6 cellular contexts compared by ENCODE assay signal in the genomic region with DNA sequence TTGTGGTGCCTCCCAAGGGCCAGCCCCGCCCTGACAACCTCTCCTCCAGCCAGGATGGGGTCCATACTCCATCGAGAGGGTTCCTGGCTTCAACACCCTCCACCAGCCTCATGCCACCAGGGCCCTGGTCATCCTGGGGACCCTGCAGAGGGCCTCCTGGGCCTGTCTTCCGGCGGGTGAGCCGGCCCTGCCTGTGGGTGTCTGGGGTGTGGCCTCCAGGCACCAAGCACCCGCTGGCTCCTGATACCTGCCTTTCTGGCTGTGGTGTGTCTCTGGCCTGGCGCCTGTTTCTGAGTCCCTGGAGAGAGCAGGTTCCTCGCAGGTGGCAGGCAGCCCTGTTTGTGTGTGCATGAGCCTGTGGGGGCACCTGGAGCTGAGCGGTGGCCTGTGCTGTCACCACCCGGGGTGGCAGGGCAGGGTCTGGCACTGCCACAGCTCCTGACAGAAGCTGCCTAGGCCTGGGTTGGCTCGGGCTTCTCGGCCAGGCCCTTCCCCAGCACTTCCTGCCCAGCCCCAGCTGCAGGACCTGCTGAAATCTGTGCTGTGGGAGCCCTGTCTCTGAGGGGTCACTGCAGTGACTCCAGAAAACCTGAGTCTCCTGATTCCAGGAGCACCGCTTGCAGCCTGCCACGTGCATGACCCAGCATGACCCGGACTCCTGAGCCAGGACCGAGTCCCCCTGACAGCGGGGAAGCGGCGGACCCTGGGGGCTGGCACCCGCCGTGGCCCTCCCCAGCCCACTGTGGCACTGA. TPM values are rescaled to one million over a fixed set of nuclear protein-coding genes. Genes with fewer than 3 reads are reported as not detected.
DNase-seq lines count a peak whose midpoint lies in the region; TF ChIP-seq lines count a peak whose summit lies in the region.

No MANE protein-coding gene starts in this region.

- H3K9me3 ChIP-seq in effector memory CD4-positive, alpha-beta T cell (ENCODE audit: control insufficient read depth, low read length), result no peaks in the 10 kb centered on the region
- H3K9me3 ChIP-seq in transverse colon, result no peaks in the 10 kb centered on the region

- peaks cover 54% of the 10 kb centered on the region for H3K4me1 ChIP-seq in effector memory CD4-positive, alpha-beta T cell (ENCODE audit: control insufficient read depth, insufficient read depth, low read length, poor library complexity, severe bottlenecking)
- peaks cover 35 to 50% (median 43%) of the 10 kb centered on the region in 4 donors for H3K4me1 ChIP-seq in transverse colon

- no peak for TF ChIP-seq CTCF in transverse colon (IDR thresholded peaks at IDR 0.05)

- peak overlapping the region; percentile 81 for H3K27ac ChIP-seq in effector memory CD4-positive, alpha-beta T cell (ENCODE audit: insufficient read depth, low read length, poor library complexity, severe bottlenecking)
- H3K27ac ChIP-seq in transverse colon, result peak overlapping the region; percentile 50 to 64 (median 61)

- peak; percentile 35 for DNase-seq in activated naive CD4-positive, alpha-beta T cell treated with Interleukin-2 at 50 U/mL for 16 hours
- DNase-seq in activated naive CD4-positive, alpha-beta T cell treated with anti-CD3 and anti-CD28 coated beads, Interleukin-2, amount 50 U/mL, for 16 hours, result no peak
- DNase-seq in effector memory CD4-positive, alpha-beta T cell, result no peak
- peak; percentile 67 for DNase-seq in transverse colon
- no peak for DNase-seq in NCI-H748 treated with DMSO at 0.1 percent for 48 hours (lab: John Stamatoyannopoulos, UW)
- DNase-seq in hepatic stellate cell (ENCODE audit: low spot score), result no peak

- intact Hi-C loops in transverse colon (cut with DNase I; ENCODE audit: low total_unique reads), result no loop called here

- in situ Hi-C loops in transverse colon (cut with MboI; ENCODE audit: low pct_ligation_motif_present in 1 of 4, low pct_unique_long_range_greater_than_20kb in 1 of 4, low sequenced_read_pairs in 3 of 4), result no loop called here

- TF ChIP-seq POLR2A in transverse colon (IDR thresholded peaks at IDR 0.05), result no peak

- TF ChIP-seq EP300 in transverse colon (IDR thresholded peaks at IDR 0.05; ENCODE audit: low read depth), result no peak

- H3K36me3 ChIP-seq in effector memory CD4-positive, alpha-beta T cell (ENCODE audit: control insufficient read depth, insufficient read depth, low read length), result peaks cover 8% of the 10 kb centered on the region
- no peaks in the 10 kb centered on the region for H3K36me3 ChIP-seq in transverse colon

- H3K27me3 ChIP-seq in effector memory CD4-positive, alpha-beta T cell (replicated peaks; ENCODE audit: control insufficient read depth, insufficient read depth, low read length, poor library complexity, severe bottlenecking), result no peaks in the 10 kb centered on the region
- no peaks in the 10 kb centered on the region for H3K27me3 ChIP-seq in transverse colon

- H3K4me3 ChIP-seq in effector memory CD4-positive, alpha-beta T cell (ENCODE audit: insufficient read depth, low read depth, low read length, poor library complexity, severe bottlenecking), result no peak overlapping the region
- no peak overlapping the region for H3K4me3 ChIP-seq in transverse colon

- WGBS in transverse colon (ENCODE audit: low coverage in 1 of 2), 2 donors, result 52% methylated on average over 19 of the region's 21 CpGs; no CpG with 5 or more reads in 1 of the 2 donors

RNA-seq across cellular contexts. Expression of gene ADAM8, which starts 18.4 kb away (rescaled TPM):
- 10 to 100 TPM in 2 of 4 donors, 1 to 10 TPM in 2; 2.3 to 21.3 (median 13.7) TPM for total RNA-seq in transverse colon

RNA-seq across cellular contexts. Expression of gene VENTX, which starts 20.6 kb away (rescaled TPM):
- total RNA-seq in transverse colon, result under 1 TPM in 2 of 4 donors, not detected in 2; 0.27 to 0.48 TPM

RNA-seq across cellular contexts. Expression of gene UTF1, which starts 28.2 kb away (rescaled TPM):
- not detected for total RNA-seq in transverse colon

RNA-seq across cellular contexts. Expression of gene TUBGCP2, which starts 50.4 kb away (rescaled TPM):
- total RNA-seq in transverse colon, result 10 to 100 TPM; 37.5 to 68.3 (median 47.6) TPM

RNA-seq across cellular contexts. Expression of gene ZNF511, which starts 50.5 kb away (rescaled TPM):
- total RNA-seq in transverse colon, result 100 to 1,000 TPM in 1 of 4 donors, 10 to 100 TPM in 3; 21.8 to 104 (median 27.2) TPM

Comparison
In these comparisons a context has a peak if more than half of its experiments do, and no peak if none do; other contexts are left out.
1. DNase-seq: peak in activated naive CD4-positive, alpha-beta T cell treated with Interleukin-2 at 50 U/mL for 16 hours (single experiment) and transverse colon (single experiment); none in activated naive CD4-positive, alpha-beta T cell treated with anti-CD3 and anti-CD28 coated beads, Interleukin-2, amount 50 U/mL, for 16 hours (single experiment), effector memory CD4-positive, alpha-beta T cell (0 of 3), NCI-H748 treated with DMSO at 0.1 percent for 48 hours (single experiment) and hepatic stellate cell (single experiment).